Comparison of ENCODE assay signal across 16 cellular contexts in genomic region chr12:28313631-28314030, GRCh38.
DNase-seq lines count a peak whose midpoint lies in the region; ATAC-seq and TF ChIP-seq lines count a peak whose summit lies in the region.
"Had no signal": no experiment of that assay in that cellular context is flagged by ENCODE, and none has a peak within 500 bp of the region (broad histone marks: within the 10 kb centered on the region; RNA-seq: fewer than 3 reads in every experiment).

No MANE protein-coding gene starts in this region.

- no peaks in the 10 kb centered on the region for H3K27me3 ChIP-seq in right atrium auricular region
- no peaks in the 10 kb centered on the region for H3K27me3 ChIP-seq in WERI-Rb-1 (ENCODE audit: insufficient read depth, low read depth, severe bottlenecking)
- H3K27me3 ChIP-seq: adrenal gland, BE2C, upper lobe of right lung had no signal

- DNase-seq in Right ventricle myocardium superior (no peak), right atrium auricular region (ENCODE audit: low spot score) (no peak), RWPE1 (ENCODE audit: low spot score) (peak; percentile 5), fibroblast of the aortic adventitia (ENCODE audit: low read depth) (peak; percentile 49), stromal cell of bone marrow (ENCODE audit: low read depth) (peak; percentile 4), WERI-Rb-1 (no peak), T1000 (lab: John Stamatoyannopoulos, UW) (no peak), mucosa of gallbladder (ENCODE audit: low spot score) (no peak)
- DNase-seq: activated CD8-positive, alpha-beta T cell treated with anti-CD3 and anti-CD28 coated beads for 36 hours; BE2C; NCI-H510A treated with DMSO at 0.1 percent for 48 hours; upper lobe of right lung had no signal

- H3K9me3 ChIP-seq in right atrium auricular region (peaks cover 0 to 13% of the 10 kb centered on the region in 2 donors), WERI-Rb-1 (ENCODE audit: severe bottlenecking) (no peaks in the 10 kb centered on the region)
- H3K9me3 ChIP-seq: BE2C, upper lobe of right lung had no signal

- POLR2A ChIA-PET in RWPE1 (lab: Yijun Ruan, JAX; ENCODE audit: low non-redundant PET) = no interaction called here

- intact Hi-C loops in Right ventricle myocardium superior (cut with DNase I) = no loop called here

- no peaks in the 10 kb centered on the region for H3K36me3 ChIP-seq in right atrium auricular region
- H3K36me3 ChIP-seq in WERI-Rb-1 = no peaks in the 10 kb centered on the region
- H3K36me3 ChIP-seq: adrenal gland, BE2C had no signal

- H3K4me1 ChIP-seq in right atrium auricular region = peaks cover 0 to 12% of the 10 kb centered on the region in 2 donors
- H3K4me1 ChIP-seq: BE2C, parathyroid adenoma, upper lobe of right lung had no signal

- ATAC-seq in Right ventricle myocardium superior (ENCODE audit: poor library complexity) = peak; percentile 34
- ATAC-seq: activated CD8-positive, alpha-beta T cell treated with anti-CD3 and anti-CD28 coated beads for 36 hours; HepG2; left lobe of liver; upper lobe of right lung had no signal

- no peak overlapping the region for H3K27ac ChIP-seq in right atrium auricular region
- H3K27ac ChIP-seq in RWPE1 = no peak overlapping the region
- no peak overlapping the region for H3K27ac ChIP-seq in WERI-Rb-1
- H3K27ac ChIP-seq: adrenal gland, parathyroid adenoma, upper lobe of right lung had no signal

- CTCF ChIA-PET in RWPE1 (lab: Yijun Ruan, JAX) = no interaction called here

- TF ChIP-seq CTCF in right atrium auricular region (IDR thresholded peaks at IDR 0.05) (no peak), RWPE1 (conservative IDR thresholded peaks at IDR 0.05; ENCODE audit: low read depth) (no peak), fibroblast of the aortic adventitia (IDR thresholded peaks at IDR 0.05; ENCODE audit: insufficient read depth, low read length) (no peak), WERI-Rb-1 (IDR thresholded peaks at IDR 0.05; ENCODE audit: low read depth, low read length) (no peak)

- H3K4me3 ChIP-seq in right atrium auricular region = no peak overlapping the region
- H3K4me3 ChIP-seq in fibroblast of the aortic adventitia (ENCODE audit: low read depth, low read length) = no peak overlapping the region
- no peak overlapping the region for H3K4me3 ChIP-seq in WERI-Rb-1 (ENCODE audit: low read depth, low read length)
- H3K4me3 ChIP-seq: adrenal gland, upper lobe of right lung had no signal

Comparison
In these comparisons a context has a peak if more than half of its experiments do, and no peak if none do; other contexts are left out.
1. DNase-seq: peak in RWPE1 (single experiment), fibroblast of the aortic adventitia (single experiment) and stromal cell of bone marrow (single experiment); none in Right ventricle myocardium superior (single experiment), right atrium auricular region (single experiment), WERI-Rb-1 (single experiment), T1000 (single experiment) and mucosa of gallbladder (single experiment).